ENCODE assay signal across 28 cellular contexts in the genomic region with DNA sequence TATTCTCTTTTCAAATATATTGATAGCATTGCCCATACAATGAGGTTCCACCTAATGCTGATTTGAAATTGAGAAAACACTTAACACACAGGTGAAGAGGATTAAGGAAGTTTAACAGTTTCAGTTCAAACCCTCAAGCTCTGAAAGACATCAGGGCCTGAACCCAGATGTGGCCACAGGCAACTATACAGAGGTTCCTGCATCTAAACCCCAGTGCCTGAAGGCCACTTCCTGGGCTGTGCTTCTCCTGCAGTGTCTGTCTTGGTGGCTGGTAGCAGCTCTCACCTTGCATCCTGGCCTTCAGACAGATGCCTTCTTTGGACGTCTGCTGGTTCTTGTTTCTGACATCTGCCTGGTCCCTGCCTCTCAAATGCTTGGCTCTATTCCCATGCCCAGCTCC. TPM values are rescaled to one million over a fixed set of nuclear protein-coding genes. Genes with fewer than 3 reads are reported as not detected.
DNase-seq lines count a peak whose midpoint lies in the region; ATAC-seq and TF ChIP-seq lines count a peak whose summit lies in the region.
"Had no signal": no experiment of that assay in that cellular context is flagged by ENCODE, and none has a peak within 500 bp of the region (broad histone marks: within the 10 kb centered on the region; RNA-seq: fewer than 3 reads in every experiment).

No MANE protein-coding gene starts in this region.

- POLR2A ChIA-PET in IMR-90 (lab: Charles Lee; ENCODE audit: unreplicated experiment), result no interaction called here

- H2AK5ac ChIP-seq in IMR-90 (ENCODE audit: low read depth, low read length), result peak overlapping the region; percentile 74; the same call in 1 of the 2 replicates

- no CpG with 5 or more reads among the region's 1 CpG for WGBS in IMR-90 (ENCODE audit: extremely low coverage in 2 of 2, insufficient read length in 1 of 2), 2 experiments

- BruUV-seq in IMR-90 (replicated peaks; lab: Mats Ljungman, UMichigan), result no TSS peak

- no peak overlapping the region for H3K56ac ChIP-seq in IMR-90 (ENCODE audit: extremely low read depth, insufficient read depth, low read length)

- peaks cover 11% of the 10 kb centered on the region for H3K9me1 ChIP-seq in IMR-90 (ENCODE audit: insufficient read depth, low read length)

- H2BK120ac ChIP-seq in IMR-90 (ENCODE audit: low read depth, low read length), result peak overlapping the region; percentile 66

- no peaks in the 10 kb centered on the region for H4K20me1 ChIP-seq in IMR-90 (ENCODE audit: insufficient read depth, low read length)

- no peak overlapping the region for H3K27ac ChIP-seq in IMR-90 (ENCODE audit: insufficient read depth, low read length)
- H3K27ac ChIP-seq in thoracic aorta, result peak overlapping the region; percentile 63 to 68
- H3K27ac ChIP-seq: 22Rv1, GM23248, PC-9, RWPE1, SJCRH30 had no signal

- no peak overlapping the region; the same call in 1 of the 2 replicates for H3K4ac ChIP-seq in IMR-90 (ENCODE audit: low read depth, low read length)

- no peaks in the 10 kb centered on the region; the same call in 1 of the 2 replicates for H3K9me3 ChIP-seq in IMR-90 (ENCODE audit: control insufficient read depth, insufficient read depth, low read length)
- H3K9me3 ChIP-seq in thoracic aorta, result no peaks in the 10 kb centered on the region
- H3K9me3 ChIP-seq: SJCRH30 had no signal

- H3K36me3 ChIP-seq in IMR-90 (ENCODE audit: control insufficient read depth, insufficient read depth, low read length), result no peaks in the 10 kb centered on the region
- H3K36me3 ChIP-seq in thoracic aorta, result no peaks in the 10 kb centered on the region
- H3K36me3 ChIP-seq: SJCRH30 had no signal

- in situ Hi-C loops in IMR-90 (cut with MboI; ENCODE audit: low sequenced_read_pairs), result no loop called here

- H2BK20ac ChIP-seq in IMR-90 (ENCODE audit: low read depth, low read length), result peak overlapping the region; percentile 75; the same call in 1 of the 2 replicates

- intact Hi-C loops in IMR-90 (cut with micrococcal nuclease), result no loop called here

- no peak overlapping the region for H4K5ac ChIP-seq in IMR-90 (ENCODE audit: low read depth, low read length)

- H3K27me3 ChIP-seq in IMR-90 (ENCODE audit: control insufficient read depth, insufficient read depth, low read length) (no peaks in the 10 kb centered on the region), thoracic aorta (replicated peaks; ENCODE audit: insufficient read depth) (no peaks in the 10 kb centered on the region)
- H3K27me3 ChIP-seq: SJCRH30 had no signal

- H3K79me1 ChIP-seq in IMR-90 (ENCODE audit: low read depth in 1 of 2, low read length in 2 of 2), result no peaks in the 10 kb centered on the region

- dilution Hi-C loops in IMR-90 (cut with HindIII; ENCODE audit: low sequenced_read_pairs, unreplicated experiment), result no loop called here

- H2BK15ac ChIP-seq in IMR-90 (ENCODE audit: low read depth, low read length), result peak overlapping the region; percentile 82; the same call in 2 of the 3 replicates

- no peak overlapping the region for H3K9ac ChIP-seq in IMR-90 (ENCODE audit: low read depth, low read length)
- H3K9ac ChIP-seq: GM23248 had no signal

- no peak for TF ChIP-seq RAD21 in IMR-90 (IDR thresholded peaks at IDR 0.05; ENCODE audit: low read length)

- H2BK5ac ChIP-seq in IMR-90 (ENCODE audit: low read depth, low read length, poor library complexity, severe bottlenecking), result no peak overlapping the region

- ATAC-seq in IMR-90 (ENCODE audit: low read depth) (no peak), thoracic aorta (ENCODE audit: insufficient number of reproducible peaks, low FRiP score, low read depth) (no peak)
- ATAC-seq: T-cell had no signal

- DNase-seq in DMS 273 (lab: John Stamatoyannopoulos, UW; ENCODE audit: unreplicated experiment), result peak; percentile 40
- no peak for DNase-seq in DMS 273 treated with DMSO at 0.1 percent for 48 hours (lab: John Stamatoyannopoulos, UW)
- DNase-seq in IMR-90, result no peak
- peak; percentile 14 for DNase-seq in RPMI8226
- DNase-seq in thoracic aorta (ENCODE audit: low spot score), result no peak
- DNase-seq in stimulated activated CD4-positive, alpha-beta T cell treated with anti-CD3 and anti-CD28 coated beads, Interleukin-15, amount 100 ng/mL, for 24 hours, result no peak
- no peak for DNase-seq in NCI-H2227 (lab: John Stamatoyannopoulos, UW; ENCODE audit: unreplicated experiment)
- no peak for DNase-seq in NCI-H748 treated with DMSO at 0.1 percent for 48 hours (lab: John Stamatoyannopoulos, UW)
- DNase-seq: ACHN; C1 segment of cervical spinal cord; Calu3; CD8-positive, alpha-beta memory T cell; DMS53; EL; GF-D8; GM23248; H9; HFFc6; KBM-7; NCI-H1105 treated with DMSO at 0.1 percent for 48 hours; NCI-H2081; NCI-H2171; NCI-H524 treated with DMSO at 0.1 percent for 48 hours; SJCRH30; T-cell had no signal

- CTCF ChIA-PET in IMR-90 (lab: Yijun Ruan, JAX), result no interaction called here

- H3K4me3 ChIP-seq in IMR-90 (ENCODE audit: insufficient read depth, low read depth, low read length) (no peak overlapping the region), thoracic aorta (no peak overlapping the region)
- H3K4me3 ChIP-seq: GM23248, PC-9, SJCRH30 had no signal

- H3K14ac ChIP-seq in IMR-90 (replicated peaks; ENCODE audit: low read depth, low read length), result no peak overlapping the region

- no peak for TF ChIP-seq POLR2A in IMR-90 (IDR thresholded peaks at IDR 0.05; ENCODE audit: low read depth, low read length)

- H3K4me1 ChIP-seq in IMR-90 (ENCODE audit: control insufficient read depth, insufficient read depth, low read length), result peaks cover 15% of the 10 kb centered on the region
- H3K4me1 ChIP-seq in thoracic aorta (ENCODE audit: control insufficient read depth in 1 of 2, low read depth in 2 of 2), result peaks cover 13 to 22% of the 10 kb centered on the region in 2 donors
- H3K4me1 ChIP-seq: SJCRH30 had no signal

- H4K91ac ChIP-seq in IMR-90 (ENCODE audit: insufficient read depth, low read depth, low read length), result no peak overlapping the region

- TF ChIP-seq CTCF in IMR-90 (conservative IDR thresholded peaks at IDR 0.05; ENCODE audit: low read depth, low read length) (no peak), thoracic aorta (IDR thresholded peaks at IDR 0.05) (no peak)

- no peak overlapping the region for H3K23ac ChIP-seq in IMR-90 (ENCODE audit: low read depth, low read length)

- no peak overlapping the region for H2AFZ ChIP-seq in IMR-90 (replicated peaks; ENCODE audit: low read length, poor library complexity)
- H2AFZ ChIP-seq: GM23248, PC-9 had no signal

- H4K8ac ChIP-seq in IMR-90 (ENCODE audit: low read depth in 2 of 2, low read length in 2 of 2), result no peak overlapping the region

- no peak overlapping the region for H2AK9ac ChIP-seq in IMR-90 (replicated peaks; ENCODE audit: low read depth, low read length, poor library complexity)

- H3K4me2 ChIP-seq in IMR-90 (ENCODE audit: low read depth, low read length), result no peak overlapping the region
- H3K4me2 ChIP-seq: PC-9 had no signal

- H3K18ac ChIP-seq in IMR-90 (ENCODE audit: low read depth, low read length), result no peak overlapping the region; the same call in 1 of the 2 replicates

TF ChIP-seq in IMR-90, 13 proteins besides CTCF, POLR2A, EP300 and RAD21:
- TF ChIP-seq FOS (IDR thresholded peaks at IDR 0.05; ENCODE audit: low read depth, low read length) (no peak), CEBPB (IDR thresholded peaks at IDR 0.05; ENCODE audit: low read depth, low read length) (no peak), CHD1 (IDR thresholded peaks at IDR 0.05; ENCODE audit: low read depth, low read length) (no peak), RFX5 (IDR thresholded peaks at IDR 0.05; ENCODE audit: low read depth, low read length) (no peak), MXI1 (IDR thresholded peaks at IDR 0.05; ENCODE audit: borderline replicate concordance, low read depth, low read length) (no peak), MAZ (IDR thresholded peaks at IDR 0.05; ENCODE audit: borderline replicate concordance, low read depth, low read length) (no peak), RCOR1 (IDR thresholded peaks at IDR 0.05; ENCODE audit: insufficient replicate concordance, low read length) (no peak), SMC3 (IDR thresholded peaks at IDR 0.05; ENCODE audit: low read depth, low read length) (no peak), NFE2L2 (IDR thresholded peaks at IDR 0.05; ENCODE audit: low read depth, low read length) (no peak), BHLHE40 (IDR thresholded peaks at IDR 0.05; ENCODE audit: low read depth, low read length) (no peak), MAFK (IDR thresholded peaks at IDR 0.05; ENCODE audit: low read depth, low read length) (no peak)
- TF ChIP-seq, protein P1, sequence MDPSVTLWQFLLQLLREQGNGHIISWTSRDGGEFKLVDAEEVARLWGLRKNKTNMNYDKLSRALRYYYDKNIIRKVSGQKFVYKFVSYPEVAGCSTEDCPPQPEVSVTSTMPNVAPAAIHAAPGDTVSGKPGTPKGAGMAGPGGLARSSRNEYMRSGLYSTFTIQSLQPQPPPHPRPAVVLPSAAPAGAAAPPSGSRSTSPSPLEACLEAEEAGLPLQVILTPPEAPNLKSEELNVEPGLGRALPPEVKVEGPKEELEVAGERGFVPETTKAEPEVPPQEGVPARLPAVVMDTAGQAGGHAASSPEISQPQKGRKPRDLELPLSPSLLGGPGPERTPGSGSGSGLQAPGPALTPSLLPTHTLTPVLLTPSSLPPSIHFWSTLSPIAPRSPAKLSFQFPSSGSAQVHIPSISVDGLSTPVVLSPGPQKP (IDR thresholded peaks at IDR 0.05; ENCODE audit: borderline replicate concordance, low read depth, low read length), result no peak
- TF ChIP-seq, protein P2, sequence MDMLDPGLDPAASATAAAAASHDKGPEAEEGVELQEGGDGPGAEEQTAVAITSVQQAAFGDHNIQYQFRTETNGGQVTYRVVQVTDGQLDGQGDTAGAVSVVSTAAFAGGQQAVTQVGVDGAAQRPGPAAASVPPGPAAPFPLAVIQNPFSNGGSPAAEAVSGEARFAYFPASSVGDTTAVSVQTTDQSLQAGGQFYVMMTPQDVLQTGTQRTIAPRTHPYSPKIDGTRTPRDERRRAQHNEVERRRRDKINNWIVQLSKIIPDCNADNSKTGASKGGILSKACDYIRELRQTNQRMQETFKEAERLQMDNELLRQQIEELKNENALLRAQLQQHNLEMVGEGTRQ (IDR thresholded peaks at IDR 0.05; ENCODE audit: low read depth, low read length), result no peak

RNA-seq across cellular contexts. Expression of a gene that starts 25.1 kb away (rescaled TPM):
- total RNA-seq in IMR-90 (2012; rRNA removed) (8.3 and 12.5 TPM in 2 replicates), thoracic aorta (10 to 100 TPM; 21.8 to 25.7 TPM)
- 21.7 and 28.7 TPM in 2 replicates for polyA plus RNA-seq in IMR-90 (2012; rRNA removed)
- 10.0 and 32.5 TPM in 2 replicates for polyA plus RNA-seq in IMR-90 (2012; cell fraction: cytosol; rRNA removed)
- 23.1 and 29.5 TPM in 2 replicates for polyA plus RNA-seq in IMR-90 (2012; cell fraction: nucleus; rRNA removed; ENCODE audit: low replicate concordance)
- total RNA-seq: Calu3; CD8-positive, alpha-beta memory T cell; T-cell had no signal
- polyA plus RNA-seq: CD8-positive, alpha-beta memory T cell had no signal

Comparison
In these comparisons a context has a peak if more than half of its experiments do, and no peak if none do; other contexts are left out.
1. DNase-seq: peak in DMS 273 (single experiment) and RPMI8226 (single experiment); none in DMS 273 treated with DMSO at 0.1 percent for 48 hours (single experiment), IMR-90 (single experiment), thoracic aorta (single experiment), stimulated activated CD4-positive, alpha-beta T cell treated with anti-CD3 and anti-CD28 coated beads, Interleukin-15, amount 100 ng/mL, for 24 hours (single experiment), NCI-H2227 (single experiment) and NCI-H748 treated with DMSO at 0.1 percent for 48 hours (single experiment).